ENCODE assay signal across 8 cellular contexts in genomic region chr19:39408392-39409206, GRCh38. TPM values are rescaled to one million over a fixed set of nuclear protein-coding genes. Genes with fewer than 3 reads are reported as not detected.
DNase-seq lines count a peak whose midpoint lies in the region; ATAC-seq and TF ChIP-seq lines count a peak whose summit lies in the region.

No MANE protein-coding gene starts in this region.

- H3K27ac Mint-ChIP-seq in stimulated activated naive CD8-positive, alpha-beta T cell treated with anti-CD3 and anti-CD28 coated beads, Interleukin-15, Interleukin-2, amounts not matched to agents 100 ng/mL and 50 ng/mL, for 24 hours, result peak overlapping the region; percentile 88
- H3K27ac Mint-ChIP-seq in effector memory CD8-positive, alpha-beta T cell, result peak overlapping the region; percentile 100
- peak overlapping the region; percentile 48 for H3K27ac Mint-ChIP-seq in nephron progenitor cell

- peaks cover 15% of the 10 kb centered on the region for H3K36me3 Mint-ChIP-seq in stimulated activated naive CD8-positive, alpha-beta T cell treated with anti-CD3 and anti-CD28 coated beads, Interleukin-15, Interleukin-2, amounts not matched to agents 100 ng/mL and 50 ng/mL, for 24 hours (ENCODE audit: low read depth)
- peaks cover 96% of the 10 kb centered on the region for H3K36me3 Mint-ChIP-seq in effector memory CD8-positive, alpha-beta T cell (ENCODE audit: insufficient read depth)
- no peaks in the 10 kb centered on the region for H3K36me3 Mint-ChIP-seq in nephron progenitor cell (ENCODE audit: low read depth)

- no peak for ATAC-seq in stimulated activated naive CD8-positive, alpha-beta T cell treated with anti-CD3 and anti-CD28 coated beads, Interleukin-15, Interleukin-2, amounts not matched to agents 100 U/mL and 50 U/mL, for 24 hours
- no peak for ATAC-seq in effector memory CD8-positive, alpha-beta T cell (replicated peaks)
- ATAC-seq in left colon (no peak), GM21723 (IDR thresholded peaks at IDR 0.05; ENCODE audit: unreplicated experiment) (no peak)

- intact Hi-C loops in left colon (cut with DNase I, micrococcal nuclease), result no loop called here

- H3K9me3 Mint-ChIP-seq in stimulated activated naive CD8-positive, alpha-beta T cell treated with anti-CD3 and anti-CD28 coated beads, Interleukin-15, Interleukin-2, amounts not matched to agents 100 ng/mL and 50 ng/mL, for 24 hours, result no peaks in the 10 kb centered on the region
- peaks cover 0 to 1% of the 10 kb centered on the region in 2 donors for H3K9me3 Mint-ChIP-seq in effector memory CD8-positive, alpha-beta T cell
- no peaks in the 10 kb centered on the region for H3K9me3 Mint-ChIP-seq in nephron progenitor cell

- TF ChIP-seq CTCF in nephron progenitor cell (IDR thresholded peaks at IDR 0.05) (no peak), GM10266 (IDR thresholded peaks at IDR 0.05; ENCODE audit: control insufficient read depth, insufficient read depth, low read depth, missing control alignments) (no peak)

- H3K4me1 Mint-ChIP-seq in stimulated activated naive CD8-positive, alpha-beta T cell treated with anti-CD3 and anti-CD28 coated beads, Interleukin-15, Interleukin-2, amounts not matched to agents 100 ng/mL and 50 ng/mL, for 24 hours (ENCODE audit: low read depth), result peaks cover 63% of the 10 kb centered on the region
- peaks cover 49 to 55% of the 10 kb centered on the region in 2 donors for H3K4me1 Mint-ChIP-seq in effector memory CD8-positive, alpha-beta T cell (ENCODE audit: low read depth in 2 of 2)
- peaks cover 59% of the 10 kb centered on the region for H3K4me1 Mint-ChIP-seq in nephron progenitor cell

- DNase-seq in stimulated activated naive CD8-positive, alpha-beta T cell treated with anti-CD3 and anti-CD28 coated beads, Interleukin-15, Interleukin-2, amounts not matched to agents 100 U/mL and 50 U/mL, for 24 hours, result no peak
- peak; percentile 58 for DNase-seq in SW480 (ENCODE audit: low spot score)
- DNase-seq in effector memory CD8-positive, alpha-beta T cell, result peak; percentile 48 to 60 (median 52)
- DNase-seq in nephron progenitor cell, result no peak
- no peak for DNase-seq in left colon
- no peak for DNase-seq in GM10266 (ENCODE audit: extremely low spot score)

- H3K27me3 Mint-ChIP-seq in stimulated activated naive CD8-positive, alpha-beta T cell treated with anti-CD3 and anti-CD28 coated beads, Interleukin-15, Interleukin-2, amounts not matched to agents 100 ng/mL and 50 ng/mL, for 24 hours, result no peaks in the 10 kb centered on the region
- H3K27me3 Mint-ChIP-seq in effector memory CD8-positive, alpha-beta T cell, result peaks cover 0 to 18% of the 10 kb centered on the region in 2 donors
- peaks cover 11% of the 10 kb centered on the region for H3K27me3 Mint-ChIP-seq in nephron progenitor cell (ENCODE audit: low read depth, poor library complexity)

- H3K4me3 Mint-ChIP-seq in stimulated activated naive CD8-positive, alpha-beta T cell treated with anti-CD3 and anti-CD28 coated beads, Interleukin-15, Interleukin-2, amounts not matched to agents 100 ng/mL and 50 ng/mL, for 24 hours, result peak overlapping the region; percentile 84
- peak overlapping the region; percentile 87 to 99 for H3K4me3 Mint-ChIP-seq in effector memory CD8-positive, alpha-beta T cell
- H3K4me3 Mint-ChIP-seq in nephron progenitor cell, result peak overlapping the region; percentile 89

RNA-seq across cellular contexts. Expression of gene ZFP36, which starts 2.0 kb away (rescaled TPM):
- 100 to 1,000 TPM; 152 to 391 TPM for total RNA-seq in left colon

RNA-seq across cellular contexts. Expression of gene PLEKHG2, which starts 3.9 kb away (rescaled TPM):
- total RNA-seq in left colon, result 1 to 10 TPM; 6.2 to 9.3 TPM

RNA-seq across cellular contexts. Expression of gene MED29, which starts 17.4 kb away (rescaled TPM):
- total RNA-seq in left colon, result 10 to 100 TPM; 30.4 to 32.4 TPM

RNA-seq across cellular contexts. Expression of gene PAF1, which starts 17.7 kb away (rescaled TPM):
- 10 to 100 TPM; 30.5 to 31.2 TPM for total RNA-seq in left colon

RNA-seq across cellular contexts. Expression of gene RPS16, which starts 27.1 kb away (rescaled TPM):
- total RNA-seq in left colon, result 1,000 to 10,000 TPM; 1,556 to 1,578 TPM

Comparison
In these comparisons a context has a peak if more than half of its experiments do, and no peak if none do; other contexts are left out.
1. H3K27ac Mint-ChIP-seq: peak in every context shown above with its lines; median percentile 100 in effector memory CD8-positive, alpha-beta T cell; 88 in stimulated activated naive CD8-positive, alpha-beta T cell treated with anti-CD3 and anti-CD28 coated beads, Interleukin-15, Interleukin-2, amounts not matched to agents 100 ng/mL and 50 ng/mL, for 24 hours; 48 in nephron progenitor cell.
2. DNase-seq: peak in SW480 (single experiment) and effector memory CD8-positive, alpha-beta T cell (3 of 3); none in stimulated activated naive CD8-positive, alpha-beta T cell treated with anti-CD3 and anti-CD28 coated beads, Interleukin-15, Interleukin-2, amounts not matched to agents 100 U/mL and 50 U/mL, for 24 hours (single experiment), nephron progenitor cell (single experiment), left colon (0 of 2) and GM10266 (single experiment).
3. Peak in every context shown above with its lines, with median percentiles within 50 percentile points of each other: H3K4me3 Mint-ChIP-seq.